In genomic region chr20:1894471-1894950, GRCh38 we compare ENCODE assay signal across 8 cellular contexts. TPM values are rescaled to one million over a fixed set of nuclear protein-coding genes. Genes with fewer than 3 reads are reported as not detected.
DNase-seq lines count a peak whose midpoint lies in the region; ATAC-seq and TF ChIP-seq lines count a peak whose summit lies in the region.

No MANE protein-coding gene starts in this region.

- H3K27ac Mint-ChIP-seq in endothelial cell (ENCODE audit: unreplicated experiment) = no peak overlapping the region

- peak overlapping the region; percentile 71 for H3K27ac ChIP-seq in SK-N-MC
- peak overlapping the region; percentile 79 for H3K27ac ChIP-seq in upper lobe of right lung

- intact Hi-C loops in upper lobe of right lung (cut with DNase I) = no loop called here

- H3K27me3 Mint-ChIP-seq in endothelial cell (ENCODE audit: unreplicated experiment) = peaks cover 16% of the 10 kb centered on the region

- H3K36me3 Mint-ChIP-seq in endothelial cell (ENCODE audit: low read depth, unreplicated experiment) = peaks cover 17% of the 10 kb centered on the region

- H3K4me1 ChIP-seq in upper lobe of right lung = peaks cover 19% of the 10 kb centered on the region

- DNase-seq in 8988T (peak; percentile 78), GM13977 (ENCODE audit: low spot score) (peak; percentile 80), SK-N-MC (ENCODE audit: low read depth, low spot score) (no peak), endothelial cell (ENCODE audit: low spot score) (peak; percentile 71), midbrain (lab: John Stamatoyannopoulos, UW) (peak; percentile 81), upper lobe of right lung (peak; percentile 75), CD1c-positive myeloid dendritic cell (ENCODE audit: extremely low spot score) (no peak)

- H3K4me1 Mint-ChIP-seq in endothelial cell (ENCODE audit: unreplicated experiment) = peaks cover 68% of the 10 kb centered on the region

- in situ Hi-C loops in GM13977 (cut with MboI; ENCODE audit: low pct_unique_long_range_greater_than_20kb, low sequenced_read_pairs, unreplicated experiment) = no loop called here

- no peaks in the 10 kb centered on the region; the same call in 1 of the 2 replicates for H3K36me3 ChIP-seq in SK-N-MC (ENCODE audit: insufficient read depth, low read length)
- no peaks in the 10 kb centered on the region for H3K36me3 ChIP-seq in upper lobe of right lung

- no peaks in the 10 kb centered on the region for H3K9me3 Mint-ChIP-seq in endothelial cell (ENCODE audit: unreplicated experiment)

- TF ChIP-seq CTCF in GM13977 (IDR thresholded peaks at IDR 0.05; ENCODE audit: extremely low read depth, insufficient read depth, missing control alignments) = no peak
- TF ChIP-seq CTCF in endothelial cell (IDR thresholded peaks at IDR 0.05; ENCODE audit: unreplicated experiment) = no peak
- no peak for TF ChIP-seq CTCF in upper lobe of right lung (IDR thresholded peaks at IDR 0.05)

- peaks cover 17% of the 10 kb centered on the region for H3K27me3 ChIP-seq in upper lobe of right lung

- H3K9me3 ChIP-seq in SK-N-MC (ENCODE audit: low read depth, low read length) (no peaks in the 10 kb centered on the region), upper lobe of right lung (no peaks in the 10 kb centered on the region)

- peak overlapping the region; percentile 84 for H3K4me3 ChIP-seq in SK-N-MC
- H3K4me3 ChIP-seq in upper lobe of right lung = peak overlapping the region; percentile 68

- ATAC-seq in upper lobe of right lung (no peak), GM21717 (IDR thresholded peaks at IDR 0.05; ENCODE audit: unreplicated experiment) (no peak)

- peak overlapping the region; percentile 91 for H3K9ac ChIP-seq in SK-N-MC (ENCODE audit: insufficient read length)

- no peak overlapping the region for H3K4me3 Mint-ChIP-seq in endothelial cell (ENCODE audit: unreplicated experiment)

RNA-seq across cellular contexts. Expression of gene SIRPA, which starts 0.7 kb away (rescaled TPM):
- 132 TPM for total RNA-seq in endothelial cell (ENCODE audit: unreplicated experiment)
- total RNA-seq in upper lobe of right lung = 93.8 TPM

Comparison
In these comparisons a context has a peak if more than half of its experiments do, and no peak if none do; other contexts are left out.
1. DNase-seq: peak in 8988T (single experiment), GM13977 (single experiment), endothelial cell (single experiment), midbrain (single experiment) and upper lobe of right lung (single experiment); none in SK-N-MC (single experiment) and CD1c-positive myeloid dendritic cell (single experiment).